ENCODE assay signal across 2 cellular contexts in genomic region chr6:68008445-68008844, GRCh38.
TF ChIP-seq lines count a peak whose summit lies in the region.

No MANE protein-coding gene starts in this region.

TF ChIP-seq in H1, 55 proteins besides CTCF, POLR2A, EP300 and RAD21 (continued from another document):
- no peak for TF ChIP-seq YY1 (IDR thresholded peaks at IDR 0.05; ENCODE audit: low read depth, low read length)
- TF ChIP-seq CHD2 (IDR thresholded peaks at IDR 0.05; ENCODE audit: low read length), result no peak
- TF ChIP-seq E2F6 (IDR thresholded peaks at IDR 0.05), result no peak
- no peak for TF ChIP-seq ATF2 (IDR thresholded peaks at IDR 0.05; ENCODE audit: low read length)
- no peak for TF ChIP-seq JUND (IDR thresholded peaks at IDR 0.05; ENCODE audit: low read length)
- no peak for TF ChIP-seq SUZ12 (IDR thresholded peaks at IDR 0.05; ENCODE audit: low read length)
- no peak for TF ChIP-seq SP2 (IDR thresholded peaks at IDR 0.05; ENCODE audit: low read length)
- TF ChIP-seq CBX5 (IDR thresholded peaks at IDR 0.05; ENCODE audit: low read depth, low read length), result no peak
- no peak for TF ChIP-seq SP1 (IDR thresholded peaks at IDR 0.05; ENCODE audit: low read depth, low read length)
- TF ChIP-seq SIRT6 (IDR thresholded peaks at IDR 0.05; ENCODE audit: low read length), result no peak
- TF ChIP-seq POLR2AphosphoS5 (IDR thresholded peaks at IDR 0.05; ENCODE audit: low read depth, low read length), result no peak
- no peak for TF ChIP-seq BACH1 (IDR thresholded peaks at IDR 0.05; ENCODE audit: low read length)
- no peak for TF ChIP-seq ASH2L (IDR thresholded peaks at IDR 0.05; ENCODE audit: low read length)
- TF ChIP-seq CEBPB (IDR thresholded peaks at IDR 0.05; ENCODE audit: low read depth, low read length), result no peak
- TF ChIP-seq GTF2F1 (IDR thresholded peaks at IDR 0.05; ENCODE audit: borderline replicate concordance, low read depth, low read length), result no peak

TF ChIP-seq in HEK293T, 16 proteins besides CTCF, POLR2A, EP300 and RAD21 (continued from another document):
- TF ChIP-seq SP1 (IDR thresholded peaks at IDR 0.05), result no peak
- no peak for TF ChIP-seq TARDBP (IDR thresholded peaks at IDR 0.05)
- no peak for TF ChIP-seq FOXK2 (IDR thresholded peaks at IDR 0.05)
- TF ChIP-seq LEF1 (IDR thresholded peaks at IDR 0.05; ENCODE audit: borderline replicate concordance), result no peak
- no peak for TF ChIP-seq BHLHE40 (IDR thresholded peaks at IDR 0.05; ENCODE audit: borderline replicate concordance)
- no peak for TF ChIP-seq SUZ12 (IDR thresholded peaks at IDR 0.05)
- no peak for TF ChIP-seq L3MBTL2 (conservative IDR thresholded peaks at IDR 0.05)
- TF ChIP-seq ELF4 (IDR thresholded peaks at IDR 0.05), result no peak
- TF ChIP-seq PKNOX1 (IDR thresholded peaks at IDR 0.05), result no peak
- TF ChIP-seq CTBP1 (IDR thresholded peaks at IDR 0.05; ENCODE audit: borderline replicate concordance), result no peak
- no peak for TF ChIP-seq ZNF384 (IDR thresholded peaks at IDR 0.05)
- TF ChIP-seq FOXM1 (IDR thresholded peaks at IDR 0.05; ENCODE audit: borderline replicate concordance), result no peak
- no peak for TF ChIP-seq NFRKB (IDR thresholded peaks at IDR 0.05)
- no peak for TF ChIP-seq FOXA1 (IDR thresholded peaks at IDR 0.05)
- no peak for TF ChIP-seq ARNT (IDR thresholded peaks at IDR 0.05)
